22 cellular contexts compared by ENCODE assay signal in genomic region chrX:45794995-45795337, GRCh38.
DNase-seq lines count a peak whose midpoint lies in the region; ATAC-seq, FAIRE-seq and TF ChIP-seq lines count a peak whose summit lies in the region.
"Had no signal": no experiment of that assay in that cellular context is flagged by ENCODE, and none has a peak within 500 bp of the region (broad histone marks: within the 10 kb centered on the region; RNA-seq: fewer than 3 reads in every experiment).

No MANE protein-coding gene starts in this region.

- TF ChIP-seq CTCF in GM10248 (IDR thresholded peaks at IDR 0.05; ENCODE audit: control extremely low read depth, extremely low read depth, low read depth, missing control alignments), result no peak

- intact Hi-C loops in activated T-helper 2 cell treated with anti-CD3 and anti-CD28 coated beads, Interferon-gamma antibody, Interleukin-2, Interleukin-4, amounts not matched to agents 10 μg/mL and 5 μg/mL and 100 μg/mL, durations not matched to agents 14 hours and 24 hours and 36 hours (cut with micrococcal nuclease), result no loop called here

- peaks cover 51% of the 10 kb centered on the region for H3K4me1 Mint-ChIP-seq in T-helper 2 cell treated with Interferon-gamma antibody and Interleukin-4, amounts not matched to agents 5 μg/mL and 100 μg/mL, for 36 hours (ENCODE audit: low read depth)
- H3K4me1 Mint-ChIP-seq in activated T-helper 2 cell treated with anti-CD3 and anti-CD28 coated beads, Interferon-gamma antibody, Interleukin-2, Interleukin-4, amounts not matched to agents 10 μg/mL and 5 μg/mL and 100 μg/mL, durations not matched to agents 14 hours and 24 hours and 36 hours (ENCODE audit: low read depth), result peaks cover 68% of the 10 kb centered on the region

- no peak overlapping the region for H3K4me3 Mint-ChIP-seq in T-helper 2 cell treated with Interferon-gamma antibody and Interleukin-4, amounts not matched to agents 5 μg/mL and 100 μg/mL, for 36 hours
- H3K4me3 Mint-ChIP-seq in activated T-helper 2 cell treated with anti-CD3 and anti-CD28 coated beads, Interferon-gamma antibody, Interleukin-2, Interleukin-4, amounts not matched to agents 10 μg/mL and 5 μg/mL and 100 μg/mL, durations not matched to agents 14 hours and 24 hours and 36 hours (ENCODE audit: low read depth), result no peak overlapping the region
- H3K4me3 Mint-ChIP-seq: activated naive CD8-positive, alpha-beta T cell treated with anti-CD3 and anti-CD28 coated beads, Interleukin-2, amount 10 ng/mL, durations not matched to agents 7 days and 5 days had no signal

- ATAC-seq in HG02852 (IDR thresholded peaks at IDR 0.05; ENCODE audit: unreplicated experiment), result peak; percentile 48
- no peak for ATAC-seq in HG03095 (IDR thresholded peaks at IDR 0.05; ENCODE audit: unreplicated experiment)
- ATAC-seq: body of pancreas, left cardiac atrium had no signal

- CTCF ChIA-PET in GM10248 (lab: Yijun Ruan, JAX), result interaction anchor here (0.8 kb wide), 1 partner anchor 12 kb away, joined by 4 read pairs; no protein-coding TSS in a partner anchor

- no peaks in the 10 kb centered on the region for H3K9me3 Mint-ChIP-seq in T-helper 2 cell treated with Interferon-gamma antibody and Interleukin-4, amounts not matched to agents 5 μg/mL and 100 μg/mL, for 36 hours
- H3K9me3 Mint-ChIP-seq in activated T-helper 2 cell treated with anti-CD3 and anti-CD28 coated beads, Interferon-gamma antibody, Interleukin-2, Interleukin-4, amounts not matched to agents 10 μg/mL and 5 μg/mL and 100 μg/mL, durations not matched to agents 14 hours and 24 hours and 36 hours, result peaks cover 4% of the 10 kb centered on the region

- POLR2A ChIA-PET in GM10248 (lab: Yijun Ruan, JAX), result no interaction called here

- no peaks in the 10 kb centered on the region for H3K27me3 Mint-ChIP-seq in T-helper 2 cell treated with Interferon-gamma antibody and Interleukin-4, amounts not matched to agents 5 μg/mL and 100 μg/mL, for 36 hours (ENCODE audit: low read depth)
- H3K27me3 Mint-ChIP-seq in activated T-helper 2 cell treated with anti-CD3 and anti-CD28 coated beads, Interferon-gamma antibody, Interleukin-2, Interleukin-4, amounts not matched to agents 10 μg/mL and 5 μg/mL and 100 μg/mL, durations not matched to agents 14 hours and 24 hours and 36 hours (ENCODE audit: low read depth), result no peaks in the 10 kb centered on the region
- H3K27me3 Mint-ChIP-seq: activated naive CD8-positive, alpha-beta T cell treated with anti-CD3 and anti-CD28 coated beads, Interleukin-2, amount 10 ng/mL, durations not matched to agents 7 days and 5 days had no signal

- FAIRE-seq in GM19239 (lab: Jason Lieb, UNC), result peak; percentile 87
- FAIRE-seq: colon, endometrium, TTC549 had no signal

- no peak for DNase-seq in T-helper 2 cell treated with Interferon-gamma antibody and Interleukin-4, amounts not matched to agents 5 μg/mL and 100 μg/mL, for 36 hours (ENCODE audit: low spot score)
- DNase-seq in T-helper 2 cell, result no peak
- no peak for DNase-seq in GM19239 (ENCODE audit: insufficient read length, low spot score)
- DNase-seq in activated T-helper 2 cell treated with anti-CD3 and anti-CD28 coated beads, Interferon-gamma antibody, Interleukin-2, Interleukin-4, amounts not matched to agents 10 μg/mL and 5 μg/mL and 100 μg/mL, durations not matched to agents 14 hours and 24 hours and 36 hours (ENCODE audit: low spot score), result no peak
- no peak for DNase-seq in GM10248 (ENCODE audit: extremely low spot score)
- DNase-seq in nucleus accumbens (lab: John Stamatoyannopoulos, UW), result no peak
- DNase-seq: 8988T; activated naive CD8-positive, alpha-beta T cell treated with anti-CD3 and anti-CD28 coated beads, Interleukin-2, amount 10 ng/mL, durations not matched to agents 7 days and 5 days; BE2C; body of pancreas; GOT3; left cardiac atrium; mesenchymal stem cell; NCI-H2081 treated with DMSO at 0.1 percent for 48 hours; occipital lobe; stimulated activated CD4-positive, alpha-beta T cell treated with anti-CD3 and anti-CD28 coated beads, Interleukin-12 subunit alpha, Interleukin-12 subunit beta, amount 100 ng/mL, for 4 hours; SW 1271 had no signal

- peaks cover 44% of the 10 kb centered on the region for H3K36me3 Mint-ChIP-seq in T-helper 2 cell treated with Interferon-gamma antibody and Interleukin-4, amounts not matched to agents 5 μg/mL and 100 μg/mL, for 36 hours (ENCODE audit: low read depth)
- peaks cover 75% of the 10 kb centered on the region for H3K36me3 Mint-ChIP-seq in activated T-helper 2 cell treated with anti-CD3 and anti-CD28 coated beads, Interferon-gamma antibody, Interleukin-2, Interleukin-4, amounts not matched to agents 10 μg/mL and 5 μg/mL and 100 μg/mL, durations not matched to agents 14 hours and 24 hours and 36 hours (ENCODE audit: low read depth)

- peak overlapping the region; percentile 68 for H3K27ac Mint-ChIP-seq in T-helper 2 cell treated with Interferon-gamma antibody and Interleukin-4, amounts not matched to agents 5 μg/mL and 100 μg/mL, for 36 hours
- peak overlapping the region; percentile 38 for H3K27ac Mint-ChIP-seq in activated T-helper 2 cell treated with anti-CD3 and anti-CD28 coated beads, Interferon-gamma antibody, Interleukin-2, Interleukin-4, amounts not matched to agents 10 μg/mL and 5 μg/mL and 100 μg/mL, durations not matched to agents 14 hours and 24 hours and 36 hours
- H3K27ac Mint-ChIP-seq: activated naive CD8-positive, alpha-beta T cell treated with anti-CD3 and anti-CD28 coated beads, Interleukin-2, amount 10 ng/mL, durations not matched to agents 7 days and 5 days had no signal
